Comparison of ENCODE assay signal across 9 cellular contexts in the genomic region with DNA sequence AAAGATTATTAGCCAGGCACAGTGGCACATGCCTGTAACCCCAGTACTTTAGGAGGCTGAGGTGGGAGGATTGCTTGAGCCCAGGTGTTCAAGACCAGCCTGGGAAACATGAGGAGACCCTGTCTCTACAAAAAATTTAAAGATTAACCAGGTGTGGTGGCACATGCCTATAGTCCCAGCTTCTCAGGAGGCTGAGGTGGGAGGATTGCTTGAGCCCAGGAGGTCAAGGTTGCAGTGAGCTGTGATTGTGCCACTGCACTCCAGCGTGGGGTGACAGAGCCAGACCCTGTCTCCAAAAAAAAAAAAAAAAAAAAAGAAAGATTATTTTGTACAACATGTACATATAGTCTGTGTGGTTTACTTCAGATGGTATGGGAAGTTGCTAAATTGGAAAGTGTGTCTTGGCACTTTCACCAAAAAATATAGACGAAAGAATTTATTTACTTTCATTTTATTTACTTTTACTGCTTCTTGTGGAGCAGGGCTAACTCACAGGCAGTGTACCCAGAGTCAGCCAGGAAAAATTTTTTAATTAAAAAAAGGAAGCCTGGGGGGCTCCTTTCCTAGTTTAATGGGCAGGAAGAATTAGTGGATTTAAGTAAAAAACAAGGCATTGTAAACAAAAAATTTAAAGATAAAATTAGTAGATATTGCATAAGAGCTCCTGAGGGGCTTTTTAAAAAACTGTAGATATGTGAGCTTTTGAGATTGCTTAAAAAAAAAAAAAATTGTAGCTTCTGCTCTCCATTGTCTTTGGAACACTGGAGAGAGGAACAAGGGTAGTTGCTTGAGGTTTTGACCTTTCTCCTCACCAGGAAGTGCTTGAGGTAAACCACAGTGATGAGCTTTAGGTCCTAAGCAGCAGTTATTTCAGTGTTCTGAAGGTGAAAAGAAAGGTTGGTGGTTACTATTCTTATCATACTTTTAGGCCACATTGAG. TPM values are rescaled to one million over a fixed set of nuclear protein-coding genes. Genes with fewer than 3 reads are reported as not detected.
DNase-seq lines count a peak whose midpoint lies in the region; ATAC-seq, FAIRE-seq and TF ChIP-seq lines count a peak whose summit lies in the region.
"Had no signal": no experiment of that assay in that cellular context is flagged by ENCODE, and none has a peak within 500 bp of the region (broad histone marks: within the 10 kb centered on the region; RNA-seq: fewer than 3 reads in every experiment).

No MANE protein-coding gene starts in this region.

- SMC1A ChIA-PET in GM12878 (lab: Charles Lee; ENCODE audit: uncharacterized antibody, unreplicated experiment): interaction anchor here (0.5 to 2.1 kb wide), 11 partner anchors 10 to 1166 kb away, joined by 3 to 8 read pairs (median 3); partner anchors contain the start of gene SAMD8

- CTCF ChIA-PET in GM12878 (lab: Yijun Ruan, JAX): interaction anchor here (0.9 to 2.3 kb wide), 7 partner anchors 10 to 65 kb away, joined by 3 to 7 read pairs (median 5); no protein-coding TSS in a partner anchor

- H3K4me2 ChIP-seq in GM12878 (ENCODE audit: control insufficient read depth, insufficient read depth): peak overlapping the region; percentile 82

- H3K9ac ChIP-seq in GM12878 (ENCODE audit: control insufficient read depth, insufficient read depth, low read length): no peak overlapping the region

- BruUV-seq in GM12878 (replicated peaks; lab: Mats Ljungman, UMichigan): no TSS peak

- no peak overlapping the region for H2AFZ ChIP-seq in GM12878 (ENCODE audit: control insufficient read depth, low read depth, low read length)

- intact Hi-C loops in GM12878 (cut with micrococcal nuclease; ENCODE audit: unreplicated experiment) (loop anchor here (2.0 kb wide), 1 partner anchor 53 kb away; no protein-coding TSS in a partner anchor), tibial artery (cut with DNase I; ENCODE audit: low total_unique reads) (no loop called here)

- H3K9me3 ChIP-seq in GM12878 (replicated peaks; ENCODE audit: control insufficient read depth, insufficient read depth, low read length) (no peaks in the 10 kb centered on the region), tibial artery (no peaks in the 10 kb centered on the region)

- peaks cover 14% of the 10 kb centered on the region for H3K79me2 ChIP-seq in GM12878 (ENCODE audit: control insufficient read depth, insufficient read depth, low read length)

- no peak for TF ChIP-seq RAD21 in GM12878 (IDR thresholded peaks at IDR 0.05; ENCODE audit: insufficient read depth, low read depth, low read length)

- H4K20me1 ChIP-seq in GM12878 (ENCODE audit: control insufficient read depth, insufficient read depth): no peaks in the 10 kb centered on the region

- no peak for TF ChIP-seq POLR2A in GM12878 (IDR thresholded peaks at IDR 0.05; ENCODE audit: low read depth, low read length)

- TF ChIP-seq CTCF in GM20000 (IDR thresholded peaks at IDR 0.05; ENCODE audit: extremely low read depth, missing control alignments) (no peak), HL-60 (IDR thresholded peaks at IDR 0.05; ENCODE audit: insufficient read depth, low read length) (no peak), GM12878 (IDR thresholded peaks at IDR 0.05 in 2 of 3, conservative IDR thresholded peaks at IDR 0.05 in 1 of 3; ENCODE audit: control insufficient read depth in 2 of 3, extremely low read depth in 1 of 3, insufficient read depth in 1 of 3, low read depth in 3 of 3, low read length in 3 of 3) (no peak), coronary artery (IDR thresholded peaks at IDR 0.05) (no peak), tibial artery (IDR thresholded peaks at IDR 0.05) (no peak)

- WGBS in GM12878 (ENCODE audit: insufficient coverage, insufficient replicate concordance, low lambda C conversion rate, missing lambda C conversion rate): 83% methylated on average over 1 of the region's 2 CpGs

- H3K4me3 ChIP-seq in HL-60 (replicated peaks; ENCODE audit: insufficient read depth, low read length): no peak overlapping the region
- H3K4me3 ChIP-seq in GM12878: peak overlapping the region; percentile 57
- no peak overlapping the region for H3K4me3 ChIP-seq in coronary artery
- no peak overlapping the region for H3K4me3 ChIP-seq in tibial artery

- POLR2A ChIA-PET in GM12878 (lab: Charles Lee): interaction anchor here (0.5 to 1.2 kb wide), 5 partner anchors 27 to 1185 kb away, joined by 3 to 6 read pairs (median 3); partner anchors contain the start of gene SAMD8

- DNase-seq in ELR (ENCODE audit: low read depth): peak; percentile 39
- DNase-seq in GM20000 (ENCODE audit: low spot score): peak; percentile 71
- peak; percentile 30 to 80 for DNase-seq in HL-60 (ENCODE audit: low read depth in 1 of 2, low spot score in 1 of 2)
- DNase-seq in GM12878 (ENCODE audit: low read depth, low spot score): peak; percentile 62
- DNase-seq in coronary artery (ENCODE audit: low spot score): no peak
- DNase-seq in tibial artery: no peak
- no peak for DNase-seq in NCI-H2081 treated with DMSO at 0.1 percent for 48 hours (lab: John Stamatoyannopoulos, UW)
- no peak for DNase-seq in mucosa of gallbladder (ENCODE audit: low spot score)

- H3K36me3 ChIP-seq in GM12878 (ENCODE audit: control insufficient read depth in 2 of 2, insufficient read depth in 2 of 2, low read length in 1 of 2): peaks cover 0 to 14% of the 10 kb centered on the region in 2 experiments; a peak in 2 of 4 replicates
- H3K36me3 ChIP-seq in tibial artery: peaks cover 0 to 27% (median 19%) of the 10 kb centered on the region in 3 donors

- no peaks in the 10 kb centered on the region for H3K27me3 ChIP-seq in HL-60 (ENCODE audit: insufficient read depth, poor library complexity, severe bottlenecking)
- H3K27me3 ChIP-seq in GM12878 (replicated peaks in 1 of 2; ENCODE audit: control insufficient read depth in 2 of 2, insufficient read depth in 2 of 2, low read length in 1 of 2): no peaks in the 10 kb centered on the region
- no peaks in the 10 kb centered on the region for H3K27me3 ChIP-seq in tibial artery

- peak; percentile 100 for FAIRE-seq in GM12878 (lab: Jason Lieb, UNC)
- FAIRE-seq: endothelial cell of umbilical vein had no signal

- no peak overlapping the region; the same call in 1 of the 2 replicates for H3K27ac ChIP-seq in HL-60 (replicated peaks)
- peak overlapping the region; percentile 76 for H3K27ac ChIP-seq in GM12878 (ENCODE audit: control insufficient read depth, insufficient read depth)
- peak overlapping the region in 1 of 2 donors; percentile 2 for H3K27ac ChIP-seq in coronary artery
- no peak overlapping the region for H3K27ac ChIP-seq in tibial artery

- peak; percentile 44 to 47; a peak in 1 of 4 replicates for TF ChIP-seq EP300 in GM12878 (IDR thresholded peaks at IDR 0.05; ENCODE audit: borderline replicate concordance in 1 of 2, control insufficient read depth in 1 of 2, low read depth in 2 of 2, low read length in 2 of 2)

- H3K4me1 ChIP-seq in GM12878 (ENCODE audit: control insufficient read depth, insufficient read depth, low read length) (peaks cover 17% of the 10 kb centered on the region), tibial artery (peaks cover 0 to 15% (median 3%) of the 10 kb centered on the region in 4 donors)

- RAD21 ChIA-PET in GM12878 (lab: Charles Lee; ENCODE audit: unreplicated experiment): interaction anchor here (0.8 to 3.0 kb wide), 6 partner anchors 9 to 70 kb away, joined by 3 to 13 read pairs (median 4); partner anchors contain the start of genes COMTD1, SAMD8 and VDAC2

- ATAC-seq in GM12878: peak; percentile 94

- in situ Hi-C loops in GM12878 (cut with MboI): no loop called here

TF ChIP-seq in GM12878, 131 proteins besides CTCF, POLR2A, EP300 and RAD21 (continues in another document):
- TF ChIP-seq IKZF1 (conservative IDR thresholded peaks at IDR 0.05) (peak; percentile 87), CEBPB (IDR thresholded peaks at IDR 0.05; ENCODE audit: borderline replicate concordance in 1 of 2, low read depth in 2 of 2, low read length in 2 of 2) (0 out of 4 replicates have a peak, but pooled peaks of 1 of the 2 experiments have one; percentile 36), NR2C2 (IDR thresholded peaks at IDR 0.05; ENCODE audit: borderline replicate concordance, control insufficient read depth, insufficient read length, low read depth) (no peak)

RNA-seq across cellular contexts. Expression of gene VDAC2, which starts 44.6 kb away (rescaled TPM):
- total RNA-seq in GM12878 (2013; cell fraction: nucleolus; rRNA removed): 63.4 and 64.6 TPM in 2 replicates
- total RNA-seq in GM12878 (2014; rRNA removed): 86.2 and 94.0 TPM in 2 replicates
- 150 and 155 TPM in 2 replicates for total RNA-seq in GM12878 (2014; rRNA removed; fragmentation: Illumina TruSeq; extraction: Trizol)
- total RNA-seq in GM12878 (2021): 178 and 185 TPM in 2 replicates
- polyA plus RNA-seq in GM12878 (2011; ENCODE audit: low read depth): 174 TPM
- 73.4 and 79.1 TPM in 2 replicates for polyA plus RNA-seq in GM12878 (2011; rRNA removed)
- polyA plus RNA-seq in GM12878 (2011; cell fraction: cytosol; rRNA removed): 54.0 and 87.4 TPM in 2 replicates
- polyA plus RNA-seq in GM12878 (2011; cell fraction: nucleus; rRNA removed): 78.5 and 82.2 TPM in 2 replicates
- polyA plus RNA-seq in GM12878 (2012): 150 and 204 TPM in 2 replicates
- 175 and 220 TPM in 2 replicates for polyA plus RNA-seq in GM12878 (2014; fragmentation: Illumina TruSeq; extraction: Trizol)
- 100 to 1,000 TPM in 1 of 2 experiments, 10 to 100 TPM in 1; 99.7 to 136 TPM for polyA plus RNA-seq in GM12878 (2014; fragmentation: Nextera tagmentation; extraction: Ambion mirVana)
- 92.2 and 95.9 TPM in 2 replicates for polyA plus RNA-seq in GM12878 (2014; rRNA removed)
- polyA plus RNA-seq in GM12878 (2016; fragmentation: Nextera tagmentation; extraction: Ambion mirVana): 100 to 1,000 TPM; 293 to 294 TPM
- 41.1 and 58.1 TPM in 2 replicates for polyA minus RNA-seq in GM12878 (2011; rRNA and poly(A)+ RNA removed)
- polyA minus RNA-seq in GM12878 (2011; cell fraction: cytosol; rRNA and poly(A)+ RNA removed): 32.6 and 33.8 TPM in 2 replicates
- 19.3 and 32.3 TPM in 2 replicates for polyA minus RNA-seq in GM12878 (2011; cell fraction: nucleus; rRNA and poly(A)+ RNA removed)
- total RNA-seq in mucosa of gallbladder: 152 TPM

RNA-seq across cellular contexts. Expression of gene SAMD8, which starts 54.5 kb away (rescaled TPM):
- total RNA-seq in GM12878 (2013; cell fraction: nucleolus; rRNA removed): 49.2 and 52.5 TPM in 2 replicates
- total RNA-seq in GM12878 (2014; rRNA removed) (9.4 and 11.9 TPM in 2 replicates), GM12878 (2014; rRNA removed; fragmentation: Illumina TruSeq; extraction: Trizol) (11.4 and 11.7 TPM in 2 replicates), GM12878 (2021) (9.8 and 11.9 TPM in 2 replicates), mucosa of gallbladder (20.2 TPM)
- polyA plus RNA-seq in GM12878 (2011; ENCODE audit: low read depth): 4.6 TPM
- polyA plus RNA-seq in GM12878 (2011; rRNA removed) (26.0 and 32.2 TPM in 2 replicates), GM12878 (2014; fragmentation: Illumina TruSeq; extraction: Trizol) (9.1 and 11.4 TPM in 2 replicates), GM12878 (2014; fragmentation: Nextera tagmentation; extraction: Ambion mirVana) (1 to 10 TPM; 2.8 to 3.5 TPM), GM12878 (2014; rRNA removed) (6.0 and 8.0 TPM in 2 replicates), GM12878 (2016; fragmentation: Nextera tagmentation; extraction: Ambion mirVana) (10 to 100 TPM in 1 of 2 experiments, 1 to 10 TPM in 1; 9.3 to 11.4 TPM)
- polyA plus RNA-seq in GM12878 (2011; cell fraction: cytosol; rRNA removed): 12.2 and 20.6 TPM in 2 replicates
- polyA plus RNA-seq in GM12878 (2011; cell fraction: nucleus; rRNA removed): 10.3 and 10.4 TPM in 2 replicates
- 7.4 and 8.2 TPM in 2 replicates for polyA plus RNA-seq in GM12878 (2012)
- polyA minus RNA-seq in GM12878 (2011; rRNA and poly(A)+ RNA removed): 32.2 and 41.7 TPM in 2 replicates
- 8.0 and 8.6 TPM in 2 replicates for polyA minus RNA-seq in GM12878 (2011; cell fraction: cytosol; rRNA and poly(A)+ RNA removed)
- polyA minus RNA-seq in GM12878 (2011; cell fraction: nucleus; rRNA and poly(A)+ RNA removed): 8.3 and 10.0 TPM in 2 replicates

Comparison
In these comparisons a context has a peak if more than half of its experiments do, and no peak if none do; other contexts are left out.
1. DNase-seq: peak in ELR (single experiment), GM20000 (single experiment), HL-60 (2 of 2) and GM12878 (single experiment); none in coronary artery (single experiment), tibial artery (0 of 2), NCI-H2081 treated with DMSO at 0.1 percent for 48 hours (single experiment) and mucosa of gallbladder (single experiment).